1 cellular context compared by ENCODE assay signal in genomic region chr4:28518781-28519180, GRCh38.
TF ChIP-seq lines count a peak whose summit lies in the region.

No MANE protein-coding gene starts in this region.

TF ChIP-seq in HepG2, 621 proteins besides CTCF, POLR2A, EP300 and RAD21 (continued from another document):
- no peak for TF ChIP-seq ZNF800 (CRISPR knock-in tag; IDR thresholded peaks at IDR 0.05)
- TF ChIP-seq SP4 (CRISPR knock-in tag; IDR thresholded peaks at IDR 0.05): no peak
- no peak for TF ChIP-seq NFRKB (IDR thresholded peaks at IDR 0.05)
- TF ChIP-seq FOXA3 (CRISPR knock-in tag; IDR thresholded peaks at IDR 0.05): no peak
- TF ChIP-seq TRIM22 (IDR thresholded peaks at IDR 0.05): no peak
- no peak for TF ChIP-seq HINFP (CRISPR knock-in tag; IDR thresholded peaks at IDR 0.05; ENCODE audit: low read depth)
- no peak for TF ChIP-seq RXRA (CRISPR knock-in tag; IDR thresholded peaks at IDR 0.05)
- no peak for TF ChIP-seq REST (IDR thresholded peaks at IDR 0.05; ENCODE audit: borderline replicate concordance in 1 of 2, low read depth in 1 of 2, low read length in 2 of 2)
- TF ChIP-seq TOPORS (CRISPR knock-in tag; IDR thresholded peaks at IDR 0.05): no peak
- TF ChIP-seq ZNF781 (CRISPR knock-in tag; IDR thresholded peaks at IDR 0.05; ENCODE audit: borderline replicate concordance, not compliant biosample characterization): no peak
- no peak for TF ChIP-seq ZSCAN5A (CRISPR knock-in tag; IDR thresholded peaks at IDR 0.05; ENCODE audit: borderline replicate concordance)
- TF ChIP-seq IRF1 (CRISPR knock-in tag; IDR thresholded peaks at IDR 0.05; ENCODE audit: low read depth): no peak
- TF ChIP-seq CBX2 (IDR thresholded peaks at IDR 0.05; ENCODE audit: low read depth, low read length): no peak
- TF ChIP-seq CBX2 (CRISPR knock-in tag; IDR thresholded peaks at IDR 0.05; ENCODE audit: low read depth): no peak
- no peak for TF ChIP-seq CSRNP1 (CRISPR knock-in tag; IDR thresholded peaks at IDR 0.05)
- no peak for TF ChIP-seq ZBTB3 (CRISPR knock-in tag; IDR thresholded peaks at IDR 0.05; ENCODE audit: borderline replicate concordance, low read depth)
- no peak for TF ChIP-seq CAMTA2 (CRISPR knock-in tag; IDR thresholded peaks at IDR 0.05; ENCODE audit: borderline replicate concordance)
- TF ChIP-seq IKZF5 (CRISPR knock-in tag; IDR thresholded peaks at IDR 0.05): no peak
- TF ChIP-seq GZF1 (CRISPR knock-in tag; IDR thresholded peaks at IDR 0.05): no peak
